14 cellular contexts compared by ENCODE assay signal in genomic region chr7:106347229-106347833, GRCh38.
DNase-seq lines count a peak whose midpoint lies in the region; ATAC-seq and TF ChIP-seq lines count a peak whose summit lies in the region.
"Had no signal": no experiment of that assay in that cellular context is flagged by ENCODE, and none has a peak within 500 bp of the region (broad histone marks: within the 10 kb centered on the region; RNA-seq: fewer than 3 reads in every experiment).

No MANE protein-coding gene starts in this region.

- no peaks in the 10 kb centered on the region for H3K9me3 ChIP-seq in CD8-positive, alpha-beta memory T cell (ENCODE audit: low read length)
- H3K9me3 ChIP-seq in esophagus squamous epithelium (peaks cover 0 to 25% (median 7%) of the 10 kb centered on the region in 3 donors), H9 (ENCODE audit: control insufficient read depth, low read depth, low read length) (peaks cover 10% of the 10 kb centered on the region)
- H3K9me3 ChIP-seq: vagina had no signal

- peak; percentile 36 for ATAC-seq in GM21447 (IDR thresholded peaks at IDR 0.05; ENCODE audit: unreplicated experiment)
- ATAC-seq: left lobe of liver, psoas muscle had no signal

- no peaks in the 10 kb centered on the region for H3K23me2 ChIP-seq in H9 (ENCODE audit: insufficient read length, low read depth, low read length, poor library complexity, severe bottlenecking)

- CTCF ChIA-PET in CD8-positive, alpha-beta memory T cell (lab: Charles Lee) = no interaction called here

- no peak for DNase-seq in CD8-positive, alpha-beta memory T cell
- DNase-seq in SKM-1 (lab: John Stamatoyannopoulos, UW; ENCODE audit: unreplicated experiment) (peak; percentile 48), esophagus squamous epithelium (lab: John Stamatoyannopoulos, UW) (no peak), DMS153 treated with DMSO at 0.1 percent for 48 hours (lab: John Stamatoyannopoulos, UW; ENCODE audit: unreplicated experiment) (no peak), H9 (no peak), islet precursor cell (no peak), cardiac septum (ENCODE audit: low spot score) (no peak)
- DNase-seq: DMS 273 treated with DMSO at 0.1 percent for 48 hours, NCI-H2107, psoas muscle, SHP77 treated with DMSO at 0.1 percent for 48 hours had no signal

- peaks cover 21% of the 10 kb centered on the region for H3K4me1 ChIP-seq in CD8-positive, alpha-beta memory T cell (ENCODE audit: insufficient read depth, low read length)
- H3K4me1 ChIP-seq in esophagus squamous epithelium (peaks cover 0 to 20% (median 8%) of the 10 kb centered on the region in 3 donors), H9 (ENCODE audit: insufficient read depth, low read length) (no peaks in the 10 kb centered on the region)
- H3K4me1 ChIP-seq: psoas muscle had no signal

- H3K4me2 ChIP-seq in H9 (ENCODE audit: insufficient read depth, insufficient read length, low read length) = no peak overlapping the region

- TF ChIP-seq CTCF in esophagus squamous epithelium (IDR thresholded peaks at IDR 0.05) (no peak), H9 (conservative IDR thresholded peaks at IDR 0.05) (no peak)

- H3K27ac ChIP-seq in CD8-positive, alpha-beta memory T cell (ENCODE audit: low read depth, low read length) = peak overlapping the region; percentile 13
- H3K27ac ChIP-seq in esophagus squamous epithelium (peak overlapping the region in 3 of 4 donors; percentile 37 to 57 (median 52)), H9 (ENCODE audit: insufficient read length, low read depth, low read length) (no peak overlapping the region)
- H3K27ac ChIP-seq: psoas muscle, vagina had no signal

- WGBS in esophagus squamous epithelium, 2 donors = 66 to 67% methylated on average over 3 of the region's 3 CpGs
- no CpG with 5 or more reads among the region's 3 CpGs for WGBS in H9 (ENCODE audit: extremely low coverage, insufficient read length, low lambda C conversion rate)

- intact Hi-C loops in esophagus squamous epithelium (cut with DNase I) (no loop called here), cardiac septum (cut with DNase I) (no loop called here)

- no peaks in the 10 kb centered on the region for H3K79me2 ChIP-seq in H9 (ENCODE audit: insufficient read depth, low read length)

- no peak overlapping the region for H3K18ac ChIP-seq in H9 (ENCODE audit: insufficient read length, low read depth, low read length)

- peaks cover 16 to 33% (median 29%) of the 10 kb centered on the region in 5 donors for H3K9me3 Mint-ChIP-seq in CD8-positive, alpha-beta memory T cell
- H3K9me3 Mint-ChIP-seq in H9 = peaks cover 13 to 23% of the 10 kb centered on the region in 2 experiments

- peak overlapping the region in 7 of 8 donors; percentile 22 to 83 (median 61) for H3K27ac Mint-ChIP-seq in CD8-positive, alpha-beta memory T cell
- no peak overlapping the region for H3K27ac Mint-ChIP-seq in H9

- H4K91ac ChIP-seq in H9 (ENCODE audit: insufficient read length, low read depth, low read length) = no peak overlapping the region

- peak overlapping the region in 3 of 7 donors; percentile 5 to 40 (median 8) for H3K4me3 Mint-ChIP-seq in CD8-positive, alpha-beta memory T cell
- H3K4me3 Mint-ChIP-seq in H9 = no peak overlapping the region

- H2AFZ ChIP-seq in H9 (ENCODE audit: low read length) = no peak overlapping the region

- H2BK20ac ChIP-seq in H9 (ENCODE audit: low read depth, low read length, poor library complexity, severe bottlenecking) = no peak overlapping the region

- no peak overlapping the region for H3K9ac ChIP-seq in H9 (ENCODE audit: extremely low read depth, insufficient read length, low read length)

- no peaks in the 10 kb centered on the region for H4K20me1 ChIP-seq in H9 (ENCODE audit: control insufficient read depth, insufficient read depth, insufficient read length)

- H3K27me3 Mint-ChIP-seq in CD8-positive, alpha-beta memory T cell = peaks cover 10 to 41% of the 10 kb centered on the region in 2 donors
- no peaks in the 10 kb centered on the region; the same call in 1 of the 2 replicates for H3K27me3 Mint-ChIP-seq in H9 (ENCODE audit: low read depth)

- no peaks in the 10 kb centered on the region for H3K27me3 ChIP-seq in CD8-positive, alpha-beta memory T cell (ENCODE audit: insufficient read depth, low read length, poor library complexity, severe bottlenecking)
- no peaks in the 10 kb centered on the region for H3K27me3 ChIP-seq in esophagus squamous epithelium
- no peaks in the 10 kb centered on the region for H3K27me3 ChIP-seq in H9 (ENCODE audit: insufficient read depth, low read length)
- H3K27me3 ChIP-seq: vagina had no signal

- H3K4ac ChIP-seq in H9 (ENCODE audit: low read depth, low read length) = no peak overlapping the region

- H2BK12ac ChIP-seq in H9 (ENCODE audit: insufficient read length, low read depth, low read length) = no peak overlapping the region

- H3K36me3 Mint-ChIP-seq in CD8-positive, alpha-beta memory T cell = peaks cover 0 to 18% (median 3%) of the 10 kb centered on the region in 3 donors
- H3K36me3 Mint-ChIP-seq in H9 (ENCODE audit: insufficient read depth in 1 of 3, low read depth in 3 of 3) = peaks cover 4 to 7% (median 4%) of the 10 kb centered on the region in 3 experiments; a peak in 5 of 7 replicates

- peaks cover 20 to 34% (median 29%) of the 10 kb centered on the region in 3 donors for H3K4me1 Mint-ChIP-seq in CD8-positive, alpha-beta memory T cell
- no peaks in the 10 kb centered on the region for H3K4me1 Mint-ChIP-seq in H9

- no peaks in the 10 kb centered on the region for H3K36me3 ChIP-seq in CD8-positive, alpha-beta memory T cell (ENCODE audit: insufficient read depth, low read length)
- no peaks in the 10 kb centered on the region for H3K36me3 ChIP-seq in esophagus squamous epithelium
- H3K36me3 ChIP-seq: vagina had no signal

- H2BK5ac ChIP-seq in H9 (ENCODE audit: insufficient read length, low read length) = no peak overlapping the region

- no peak overlapping the region for H3K23ac ChIP-seq in H9 (ENCODE audit: insufficient read length, low read depth, low read length)

- no peak overlapping the region for H4K8ac ChIP-seq in H9 (replicated peaks; ENCODE audit: insufficient read length, low read depth, low read length)

- no peak overlapping the region for H4K5ac ChIP-seq in H9 (ENCODE audit: insufficient read length, low read depth, low read length)

- H3K4me3 ChIP-seq in CD8-positive, alpha-beta memory T cell (ENCODE audit: low read length) = no peak overlapping the region
- H3K4me3 ChIP-seq in esophagus squamous epithelium = no peak overlapping the region
- H3K4me3 ChIP-seq: psoas muscle, vagina had no signal

- H2BK15ac ChIP-seq in H9 (ENCODE audit: low read depth, low read length) = no peak overlapping the region

- H3K14ac ChIP-seq in H9 (ENCODE audit: insufficient read depth, low read length) = no peak overlapping the region

- no peaks in the 10 kb centered on the region for H3K79me1 ChIP-seq in H9 (ENCODE audit: insufficient read depth, low read depth, low read length, poor library complexity, severe bottlenecking)

- H3K56ac ChIP-seq in H9 (ENCODE audit: insufficient read length, low read depth, low read length) = no peak overlapping the region

- no peak overlapping the region for H2AK5ac ChIP-seq in H9 (ENCODE audit: insufficient read length, low read length)

- H3T11ph ChIP-seq in H9 (ENCODE audit: low read length) = no peak overlapping the region

- no peak overlapping the region for H2BK120ac ChIP-seq in H9 (ENCODE audit: low read depth, low read length, poor library complexity, severe bottlenecking)

- POLR2A ChIA-PET in CD8-positive, alpha-beta memory T cell (lab: Charles Lee) = no interaction called here

- TF ChIP-seq POLR2A in esophagus squamous epithelium (IDR thresholded peaks at IDR 0.05) = no peak

Comparison
In these comparisons a context has a peak if more than half of its experiments do, and no peak if none do; other contexts are left out.
1. H3K27ac Mint-ChIP-seq: peak in CD8-positive, alpha-beta memory T cell (7 of 8); none in H9 (0 of 3).